Comparison of ENCODE assay signal across 15 cellular contexts in genomic region chr4:185405296-185405999, GRCh38. TPM values are rescaled to one million over a fixed set of nuclear protein-coding genes. Genes with fewer than 3 reads are reported as not detected.
DNase-seq lines count a peak whose midpoint lies in the region; ATAC-seq and TF ChIP-seq lines count a peak whose summit lies in the region.
"Had no signal": no experiment of that assay in that cellular context is flagged by ENCODE, and none has a peak within 500 bp of the region (broad histone marks: within the 10 kb centered on the region; RNA-seq: fewer than 3 reads in every experiment).

No MANE protein-coding gene starts in this region.

- no peak overlapping the region for H3K4me3 Mint-ChIP-seq in natural killer cell

- DNase-seq in GM13976 (ENCODE audit: low spot score): peak; percentile 42
- DNase-seq in OCI-LY7 (ENCODE audit: low spot score): no peak
- no peak for DNase-seq in inferior parietal cortex (ENCODE audit: extremely low spot score)
- no peak for DNase-seq in natural killer cell
- DNase-seq in stimulated activated CD4-positive, alpha-beta T cell treated with anti-CD3 and anti-CD28 coated beads, Interleukin-2, amount 100 ng/mL, for 24 hours: no peak
- DNase-seq: activated gamma-delta T cell treated with Interleukin-2 at 50 U/mL for 16 hours, AML-193, GDM1, heart left ventricle, NCI-H2107, upper lobe of right lung had no signal

- no peak overlapping the region for H3K4me3 ChIP-seq in OCI-LY7 (ENCODE audit: low read depth, low read length, poor library complexity, severe bottlenecking)
- H3K4me3 ChIP-seq: heart left ventricle, upper lobe of right lung had no signal

- ATAC-seq in GM19463 (IDR thresholded peaks at IDR 0.05; ENCODE audit: unreplicated experiment) (peak; percentile 69), HG03097 (IDR thresholded peaks at IDR 0.05; ENCODE audit: low FRiP score, unreplicated experiment) (peak; percentile 49), HG02763 (IDR thresholded peaks at IDR 0.05; ENCODE audit: unreplicated experiment) (no peak), natural killer cell (no peak)
- ATAC-seq: heart left ventricle, upper lobe of right lung had no signal

- intact Hi-C loops in OCI-LY7 (cut with micrococcal nuclease; ENCODE audit: unreplicated experiment): no loop called here
- intact Hi-C loops in natural killer cell (cut with micrococcal nuclease): no loop called here

- H3K9me2 ChIP-seq in OCI-LY7 (ENCODE audit: insufficient read depth, low read length): no peaks in the 10 kb centered on the region

- H3K4me2 ChIP-seq in OCI-LY7 (ENCODE audit: low read length): peak overlapping the region; percentile 16; the same call in 1 of the 2 replicates

- no peak overlapping the region for H2AFZ ChIP-seq in OCI-LY7 (ENCODE audit: low read length)

- CTCF ChIA-PET in OCI-LY7 (lab: Charles Lee; ENCODE audit: unreplicated experiment): no interaction called here

- POLR2A ChIA-PET in OCI-LY7 (lab: Charles Lee): interaction anchor here (0.6 to 3.6 kb wide), 12 partner anchors 9 to 1127 kb away, joined by 3 to 21 read pairs (median 4); partner anchors contain the start of genes ANKRD37 and LRP2BP

- no peaks in the 10 kb centered on the region for H3K4me1 Mint-ChIP-seq in natural killer cell

- H3K79me2 ChIP-seq in OCI-LY7 (ENCODE audit: insufficient read depth, low read depth, low read length): no peaks in the 10 kb centered on the region

- H3K9me3 ChIP-seq in OCI-LY7 (ENCODE audit: low read length): no peaks in the 10 kb centered on the region
- H3K9me3 ChIP-seq: upper lobe of right lung had no signal

- H3K27me3 Mint-ChIP-seq in natural killer cell (ENCODE audit: low read depth in 2 of 2): no peaks in the 10 kb centered on the region

- H3K27ac Mint-ChIP-seq in natural killer cell: no peak overlapping the region

- peaks cover 3% of the 10 kb centered on the region for H3K4me1 ChIP-seq in OCI-LY7 (ENCODE audit: insufficient read depth, low read length, poor library complexity, severe bottlenecking)
- H3K4me1 ChIP-seq: heart left ventricle, upper lobe of right lung had no signal

- in situ Hi-C loops in GM13976 (cut with MboI; ENCODE audit: low sequenced_read_pairs, unreplicated experiment): no loop called here

- no TSS peak for BruUV-seq in OCI-LY7 (replicated peaks; lab: Mats Ljungman, UMichigan)

- H4K20me1 ChIP-seq in OCI-LY7 (ENCODE audit: insufficient read depth, low read length): no peaks in the 10 kb centered on the region

- TF ChIP-seq CTCF in GM13976 (IDR thresholded peaks at IDR 0.05; ENCODE audit: borderline replicate concordance, control extremely low read depth, extremely low read depth, insufficient read depth, missing control alignments) (no peak), OCI-LY7 (conservative IDR thresholded peaks at IDR 0.05; ENCODE audit: low read length) (no peak), natural killer cell (IDR thresholded peaks at IDR 0.05) (no peak)

- no peak overlapping the region for H3K27ac ChIP-seq in OCI-LY7 (ENCODE audit: low read depth, low read length, poor library complexity, severe bottlenecking)
- H3K27ac ChIP-seq: RWPE1, upper lobe of right lung had no signal

- H3K9me3 Mint-ChIP-seq in natural killer cell: no peaks in the 10 kb centered on the region

- H3K36me3 Mint-ChIP-seq in natural killer cell: peaks cover 21% of the 10 kb centered on the region

- peaks cover 63% of the 10 kb centered on the region for H3K36me3 ChIP-seq in OCI-LY7 (ENCODE audit: insufficient read depth, low read length)

RNA-seq across cellular contexts. Expression of gene ANKRD37, which starts 8.8 kb away (rescaled TPM):
- total RNA-seq in OCI-LY7 (2014; rRNA removed; shearing (Covaris generic)): 3.8 and 6.3 TPM in 2 replicates
- total RNA-seq in OCI-LY7 (2022) (6.4 and 14.1 TPM in 2 replicates), natural killer cell (10 to 100 TPM; 12.9 to 18.6 (median 13.1) TPM)

RNA-seq across cellular contexts. Expression of gene LRP2BP, which starts 9.7 kb away (rescaled TPM):
- 0.60 and 1.1 TPM in 2 replicates for total RNA-seq in OCI-LY7 (2014; rRNA removed; shearing (Covaris generic))
- total RNA-seq in OCI-LY7 (2022) (1.0 and 1.4 TPM in 2 replicates), natural killer cell (1 to 10 TPM; 1.7 to 2.4 (median 2.2) TPM)

RNA-seq across cellular contexts. Expression of gene UFSP2, which starts 20.3 kb away (rescaled TPM):
- total RNA-seq in OCI-LY7 (2014; rRNA removed; shearing (Covaris generic)): 14.0 and 17.3 TPM in 2 replicates
- 30.9 and 37.6 TPM in 2 replicates for total RNA-seq in OCI-LY7 (2022)
- total RNA-seq in natural killer cell: 10 to 100 TPM; 14.0 to 18.8 (median 16.7) TPM

Comparison
In these comparisons a context has a peak if more than half of its experiments do, and no peak if none do; other contexts are left out.
1. ATAC-seq: peak in GM19463 (single experiment) and HG03097 (single experiment); none in HG02763 (single experiment) and natural killer cell (0 of 3).